8 cellular contexts compared by ENCODE assay signal in the genomic region with DNA sequence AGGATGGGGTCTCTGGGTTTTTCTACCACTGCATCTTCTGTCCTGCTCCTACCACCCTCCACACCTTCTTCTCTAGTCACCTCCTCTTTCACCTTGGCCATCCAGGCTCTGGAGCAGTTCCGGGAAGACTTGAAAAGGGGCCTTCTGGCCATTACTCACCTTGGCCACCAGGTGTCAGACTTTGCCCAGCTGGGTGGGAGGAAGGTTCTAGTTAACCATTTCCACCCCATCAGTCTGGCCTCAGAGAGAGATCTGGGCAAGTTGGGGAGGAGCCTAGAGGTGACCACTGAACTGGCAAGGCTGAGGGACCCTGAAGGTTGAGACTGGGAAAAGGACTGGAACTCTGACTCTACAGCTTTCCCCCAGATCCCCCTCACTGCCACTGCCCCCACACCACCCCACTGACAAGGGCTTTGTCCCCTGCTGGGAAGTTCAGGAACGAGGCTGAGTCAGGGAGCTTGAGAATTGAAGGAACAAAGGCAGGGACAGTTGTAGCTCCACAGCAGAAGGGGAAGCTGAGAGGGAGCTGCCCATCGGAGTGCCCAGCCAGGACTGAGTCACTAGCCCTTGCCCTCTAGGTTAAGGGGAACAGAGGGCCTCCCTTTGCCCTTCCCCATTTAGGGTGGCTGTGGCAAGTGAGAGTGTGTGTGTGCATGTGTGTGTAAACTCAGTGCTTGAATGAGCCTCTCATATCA. TPM values are rescaled to one million over a fixed set of nuclear protein-coding genes. Genes with fewer than 3 reads are reported as not detected.
DNase-seq lines count a peak whose midpoint lies in the region; ATAC-seq and TF ChIP-seq lines count a peak whose summit lies in the region.

No MANE protein-coding gene starts in this region.

- peak overlapping the region in 3 of 10 donors; percentile 30 to 72 (median 36) for H3K4me3 Mint-ChIP-seq in naive thymus-derived CD4-positive, alpha-beta T cell

- CTCF ChIA-PET in naive thymus-derived CD4-positive, alpha-beta T cell (lab: Charles Lee) = interaction anchor here (0.7 to 16.9 kb wide), 8 partner anchors 12 to 271 kb away, joined by 3 to 495 read pairs (median 3); a partner anchor contains a TSS

- H3K9ac ChIP-seq in OCI-LY3 (ENCODE audit: low read length) = peak overlapping the region; percentile 98

- no peak for TF ChIP-seq EP300 in esophagus muscularis mucosa (IDR thresholded peaks at IDR 0.05)

- H3K79me2 ChIP-seq in OCI-LY3 (ENCODE audit: low read length) = peaks cover 25% of the 10 kb centered on the region

- peaks cover 7 to 37% (median 24%) of the 10 kb centered on the region in 7 donors for H3K4me1 Mint-ChIP-seq in naive thymus-derived CD4-positive, alpha-beta T cell

- peak overlapping the region; percentile 97 for H3K4me2 ChIP-seq in OCI-LY3 (ENCODE audit: low read length)

- 19% methylated on average over 3 of the region's 3 CpGs for WGBS in esophagus muscularis mucosa

- H4K20me1 ChIP-seq in OCI-LY3 (ENCODE audit: insufficient read depth, low read length) = no peaks in the 10 kb centered on the region

- H3K36me3 ChIP-seq in OCI-LY3 (replicated peaks; ENCODE audit: low read depth, low read length) (peaks cover 5% of the 10 kb centered on the region), esophagus muscularis mucosa (no peaks in the 10 kb centered on the region)
- H3K36me3 ChIP-seq in naive thymus-derived CD4-positive, alpha-beta T cell (ENCODE audit: control insufficient read depth in 2 of 3, insufficient read depth in 3 of 3, low read length in 3 of 3) = peaks cover 0 to 3% (median 0%) of the 10 kb centered on the region in 3 experiments

- H3K27ac ChIP-seq in OCI-LY3 (ENCODE audit: low read length) (peak overlapping the region; percentile 95), esophagus muscularis mucosa (replicated peaks in 1 of 4) (peak overlapping the region; percentile 96 to 99 (median 98)), substantia nigra (ENCODE audit: low read depth, low read length, poor library complexity, severe bottlenecking) (peak overlapping the region; percentile 26)
- H3K27ac ChIP-seq in naive thymus-derived CD4-positive, alpha-beta T cell (ENCODE audit: low read depth, low read length) = no peak overlapping the region

- H3K27me3 Mint-ChIP-seq in naive thymus-derived CD4-positive, alpha-beta T cell = peaks cover 0 to 18% (median 0%) of the 10 kb centered on the region in 5 donors

- TF ChIP-seq CTCF in OCI-LY3 (IDR thresholded peaks at IDR 0.05; ENCODE audit: low read depth, low read length) = peak; percentile 97
- peak; percentile 89 to 97 (median 91) for TF ChIP-seq CTCF in esophagus muscularis mucosa (IDR thresholded peaks at IDR 0.05)

- POLR2A ChIA-PET in naive thymus-derived CD4-positive, alpha-beta T cell (lab: Charles Lee) = interaction anchor here (0.5 to 17.2 kb wide), 5 partner anchors 13 to 93 kb away, joined by 3 to 272 read pairs (median 4); a partner anchor contains a TSS

- TF ChIP-seq POLR2A in esophagus muscularis mucosa (IDR thresholded peaks at IDR 0.05; ENCODE audit: low read depth) = no peak

- H3K4me3 ChIP-seq in OCI-LY3 (ENCODE audit: low read length) (peak overlapping the region; percentile 68), esophagus muscularis mucosa (no peak overlapping the region)
- H3K4me3 ChIP-seq in naive thymus-derived CD4-positive, alpha-beta T cell (ENCODE audit: low read length) = no peak overlapping the region

- no peaks in the 10 kb centered on the region for H3K27me3 ChIP-seq in OCI-LY3 (ENCODE audit: low read depth, low read length)
- no peaks in the 10 kb centered on the region for H3K27me3 ChIP-seq in esophagus muscularis mucosa
- H3K27me3 ChIP-seq in naive thymus-derived CD4-positive, alpha-beta T cell (ENCODE audit: control insufficient read depth in 2 of 2, insufficient read depth in 2 of 2, low read length in 2 of 2) = no peaks in the 10 kb centered on the region

- DNase-seq in COLO668 (lab: John Stamatoyannopoulos, UW; ENCODE audit: unreplicated experiment) = peak; percentile 60
- DNase-seq in HPDE6-E6E7 (ENCODE audit: extremely low spot score) = peak; percentile 68
- peak; percentile 71 for DNase-seq in activated T-cell treated with anti-CD3 and anti-CD28 coated beads, Interleukin-2, amount 50 U/mL, for 1 hour
- DNase-seq in esophagus muscularis mucosa (ENCODE audit: extremely low spot score) = no peak
- DNase-seq in naive thymus-derived CD4-positive, alpha-beta T cell = peak; percentile 42 to 74 (median 67)
- peak in 28 of 49 donors; percentile 17 to 75 (median 38) for DNase-seq in substantia nigra (lab: John Stamatoyannopoulos, UW)

- H3K9me3 Mint-ChIP-seq in naive thymus-derived CD4-positive, alpha-beta T cell = peaks cover 0 to 2% (median 0%) of the 10 kb centered on the region in 11 donors

- H3K9me3 ChIP-seq in OCI-LY3 (ENCODE audit: insufficient read depth, low read length) (no peaks in the 10 kb centered on the region), esophagus muscularis mucosa (no peaks in the 10 kb centered on the region)
- no peaks in the 10 kb centered on the region for H3K9me3 ChIP-seq in naive thymus-derived CD4-positive, alpha-beta T cell (ENCODE audit: control insufficient read depth in 2 of 3, low read length in 3 of 3)

- ATAC-seq in naive thymus-derived CD4-positive, alpha-beta T cell = peak; percentile 28
- no peak for ATAC-seq in HG03039 (IDR thresholded peaks at IDR 0.05; ENCODE audit: unreplicated experiment)

- H3K4me1 ChIP-seq in OCI-LY3 (ENCODE audit: low read length) (peaks cover 45% of the 10 kb centered on the region), esophagus muscularis mucosa (peaks cover 49 to 63% (median 60%) of the 10 kb centered on the region in 4 donors)
- H3K4me1 ChIP-seq in naive thymus-derived CD4-positive, alpha-beta T cell (ENCODE audit: control insufficient read depth in 2 of 2, insufficient read depth in 2 of 2, low read length in 2 of 2) = peaks cover 16 to 31% of the 10 kb centered on the region in 2 donors

- peak overlapping the region; percentile 37; the same call in 1 of the 2 replicates for H2AFZ ChIP-seq in OCI-LY3 (ENCODE audit: low read depth, low read length)

- intact Hi-C loops in esophagus muscularis mucosa (cut with DNase I) = loop anchor here (2.0 to 10.0 kb wide), 2 partner anchors 26 to 148 kb away; a partner anchor contains a TSS
- intact Hi-C loops in naive thymus-derived CD4-positive, alpha-beta T cell (cut with micrococcal nuclease) = loop anchor here (1.0 to 10.0 kb wide), 5 partner anchors 17 to 448 kb away; no protein-coding TSS in a partner anchor

- peak overlapping the region in 8 of 9 donors; percentile 19 to 86 (median 73) for H3K27ac Mint-ChIP-seq in naive thymus-derived CD4-positive, alpha-beta T cell

- H3K36me3 Mint-ChIP-seq in naive thymus-derived CD4-positive, alpha-beta T cell = peaks cover 0 to 7% (median 0%) of the 10 kb centered on the region in 5 donors

RNA-seq across cellular contexts. Expression of a gene that starts 3.7 kb away (rescaled TPM):
- 100 to 1,000 TPM in 1 of 4 donors, 10 to 100 TPM in 3; 77.2 to 106 (median 83.1) TPM for total RNA-seq in esophagus muscularis mucosa
- total RNA-seq in naive thymus-derived CD4-positive, alpha-beta T cell = 100 to 1,000 TPM in 1 of 5 experiments, 10 to 100 TPM in 4; 59.9 to 104 (median 76.1) TPM
- polyA plus RNA-seq in naive thymus-derived CD4-positive, alpha-beta T cell = 100 to 1,000 TPM in 1 of 2 donors, 10 to 100 TPM in 1; 98.9 to 116 TPM

RNA-seq across cellular contexts. Expression of a gene that starts 16.4 kb away (rescaled TPM):
- 10 to 100 TPM in 3 of 4 donors, 1 to 10 TPM in 1; 8.3 to 28.3 (median 11.8) TPM for total RNA-seq in esophagus muscularis mucosa
- 1 to 10 TPM in 2 of 5 experiments, under 1 TPM in 3; 0.32 to 7.8 (median 0.70) TPM for total RNA-seq in naive thymus-derived CD4-positive, alpha-beta T cell
- polyA plus RNA-seq in naive thymus-derived CD4-positive, alpha-beta T cell = not detected

RNA-seq across cellular contexts. Expression of a gene that starts 34.8 kb away (rescaled TPM):
- 10 to 100 TPM; 10.7 to 16.7 (median 12.7) TPM for total RNA-seq in esophagus muscularis mucosa
- total RNA-seq in naive thymus-derived CD4-positive, alpha-beta T cell = 10 to 100 TPM; 25.6 to 48.0 (median 45.0) TPM
- polyA plus RNA-seq in naive thymus-derived CD4-positive, alpha-beta T cell = 1 to 10 TPM; 6.3 to 7.2 TPM

RNA-seq across cellular contexts. Expression of a gene that starts 44.6 kb away (rescaled TPM):
- 10 to 100 TPM; 56.9 to 87.3 (median 78.7) TPM for total RNA-seq in esophagus muscularis mucosa
- 100 to 1,000 TPM in 4 of 5 experiments, 10 to 100 TPM in 1; 83.0 to 339 (median 122) TPM for total RNA-seq in naive thymus-derived CD4-positive, alpha-beta T cell
- 100 to 1,000 TPM; 350 to 363 TPM for polyA plus RNA-seq in naive thymus-derived CD4-positive, alpha-beta T cell

RNA-seq across cellular contexts. Expression of a gene that starts 46.9 kb away (rescaled TPM):
- total RNA-seq in esophagus muscularis mucosa = 1 to 10 TPM in 3 of 4 donors, under 1 TPM in 1; 0.57 to 2.8 (median 1.2) TPM
- 100 to 1,000 TPM; 243 to 425 (median 346) TPM for total RNA-seq in naive thymus-derived CD4-positive, alpha-beta T cell
- polyA plus RNA-seq in naive thymus-derived CD4-positive, alpha-beta T cell = 100 to 1,000 TPM; 225 to 366 TPM
